16 cellular contexts compared by ENCODE assay signal in genomic region chr5:72151169-72151568, GRCh38. TPM values are rescaled to one million over a fixed set of nuclear protein-coding genes. Genes with fewer than 3 reads are reported as not detected.
DNase-seq lines count a peak whose midpoint lies in the region; ATAC-seq and TF ChIP-seq lines count a peak whose summit lies in the region.
"Had no signal": no experiment of that assay in that cellular context is flagged by ENCODE, and none has a peak within 500 bp of the region (broad histone marks: within the 10 kb centered on the region; RNA-seq: fewer than 3 reads in every experiment).

No MANE protein-coding gene starts in this region.

- DNase-seq in NCI-H69 (lab: John Stamatoyannopoulos, UW) (peak; percentile 73), epithelial cell of esophagus (ENCODE audit: low read depth) (peak; percentile 35), renal cortical epithelial cell (ENCODE audit: low read depth) (peak; percentile 56), SIG-M5 (lab: John Stamatoyannopoulos, UW) (no peak), epidermal melanocyte (ENCODE audit: insufficient read length, low spot score) (no peak)
- DNase-seq in naive thymus-derived CD4-positive, alpha-beta T cell: no peak
- DNase-seq: activated CD4-positive, alpha-beta T cell treated with anti-CD3 and anti-CD28 coated beads for 1 hour; activated T-cell treated with anti-CD3 and anti-CD28 coated beads, Interleukin-2, amount 50 U/mL, for 1 hour; BE2C; DMS79; NCI-H2081; NK-92 treated with Interleukin-12 subunit alpha and Interleukin-12 subunit beta, amount 100 ng/mL, for 24 hours; SW 1271 had no signal

- peaks cover 69% of the 10 kb centered on the region for H3K79me2 ChIP-seq in ACC112 (ENCODE audit: control insufficient read depth, insufficient read depth, low read length, unreplicated experiment)

- no peaks in the 10 kb centered on the region for H3K27me3 ChIP-seq in ACC112 (ENCODE audit: insufficient read depth, low read length)
- no peaks in the 10 kb centered on the region for H3K27me3 ChIP-seq in naive thymus-derived CD4-positive, alpha-beta T cell (ENCODE audit: control insufficient read depth in 2 of 2, insufficient read depth in 2 of 2, low read length in 2 of 2)
- H3K27me3 ChIP-seq: BE2C had no signal

- no peaks in the 10 kb centered on the region for H3K36me3 Mint-ChIP-seq in naive thymus-derived CD4-positive, alpha-beta T cell

- peaks cover 0 to 22% (median 3%) of the 10 kb centered on the region in 5 donors for H3K27me3 Mint-ChIP-seq in naive thymus-derived CD4-positive, alpha-beta T cell

- H3K27ac ChIP-seq in ACC112 (ENCODE audit: low read depth, low read length): peak overlapping the region; percentile 98
- no peak overlapping the region for H3K27ac ChIP-seq in naive thymus-derived CD4-positive, alpha-beta T cell (ENCODE audit: low read depth, low read length)

- H3K4me1 ChIP-seq in ACC112 (ENCODE audit: control insufficient read depth, insufficient read depth, low read length, unreplicated experiment): peaks cover 61% of the 10 kb centered on the region
- H3K4me1 ChIP-seq in naive thymus-derived CD4-positive, alpha-beta T cell (ENCODE audit: control insufficient read depth in 2 of 2, insufficient read depth in 2 of 2, low read length in 2 of 2): no peaks in the 10 kb centered on the region

- no peak for ATAC-seq in esophagus mucosa
- no peak for ATAC-seq in naive thymus-derived CD4-positive, alpha-beta T cell

- no peaks in the 10 kb centered on the region for H3K4me1 Mint-ChIP-seq in naive thymus-derived CD4-positive, alpha-beta T cell

- H3K9me3 Mint-ChIP-seq in naive thymus-derived CD4-positive, alpha-beta T cell: no peaks in the 10 kb centered on the region
- H3K9me3 Mint-ChIP-seq: neural crest cell had no signal

- intact Hi-C loops in naive thymus-derived CD4-positive, alpha-beta T cell (cut with micrococcal nuclease): no loop called here

- no peak overlapping the region for H3K27ac Mint-ChIP-seq in naive thymus-derived CD4-positive, alpha-beta T cell

- no peaks in the 10 kb centered on the region for H3K9me3 ChIP-seq in naive thymus-derived CD4-positive, alpha-beta T cell (ENCODE audit: control insufficient read depth in 2 of 3, low read length in 3 of 3)
- H3K9me3 ChIP-seq: BE2C had no signal

- H3K4me3 ChIP-seq in ACC112 (ENCODE audit: low read depth, low read length): peak overlapping the region; percentile 43; the same call in 1 of the 2 replicates
- no peak overlapping the region for H3K4me3 ChIP-seq in epithelial cell of esophagus (ENCODE audit: low read length)
- no peak overlapping the region for H3K4me3 ChIP-seq in naive thymus-derived CD4-positive, alpha-beta T cell (ENCODE audit: low read length)

- CTCF ChIA-PET in naive thymus-derived CD4-positive, alpha-beta T cell (lab: Charles Lee): no interaction called here

- no peak overlapping the region for H2AFZ ChIP-seq in ACC112 (ENCODE audit: low read length, unreplicated experiment)

- no peak for TF ChIP-seq CTCF in epithelial cell of esophagus (IDR thresholded peaks at IDR 0.05; ENCODE audit: insufficient read depth, low read depth, low read length, missing control alignments)

- POLR2A ChIA-PET in naive thymus-derived CD4-positive, alpha-beta T cell (lab: Charles Lee): no interaction called here

- no peak overlapping the region for H3K4me3 Mint-ChIP-seq in naive thymus-derived CD4-positive, alpha-beta T cell
- H3K4me3 Mint-ChIP-seq: neural crest cell had no signal

- H3K36me3 ChIP-seq in ACC112 (ENCODE audit: insufficient read depth, low read length): no peaks in the 10 kb centered on the region
- no peaks in the 10 kb centered on the region for H3K36me3 ChIP-seq in naive thymus-derived CD4-positive, alpha-beta T cell (ENCODE audit: control insufficient read depth in 2 of 3, insufficient read depth in 3 of 3, low read length in 3 of 3)

RNA-seq across cellular contexts. Expression of gene MAP1B, which starts 43.9 kb away (rescaled TPM):
- total RNA-seq in renal cortical epithelial cell (91.0 and 156 TPM in 2 replicates), esophagus mucosa (8.4 TPM)
- total RNA-seq in naive thymus-derived CD4-positive, alpha-beta T cell: under 1 TPM in 1 of 5 experiments, not detected in 4; 0.10 TPM
- polyA plus RNA-seq in naive thymus-derived CD4-positive, alpha-beta T cell: under 1 TPM; 0.06 to 0.21 TPM

Comparison
In these comparisons a context has a peak if more than half of its experiments do, and no peak if none do; other contexts are left out.
1. DNase-seq: peak in NCI-H69 (single experiment), epithelial cell of esophagus (single experiment) and renal cortical epithelial cell (single experiment); none in SIG-M5 (single experiment), epidermal melanocyte (single experiment) and naive thymus-derived CD4-positive, alpha-beta T cell (0 of 9).